In genomic region chr22:38017272-38017920, GRCh38 we compare ENCODE assay signal across 9 cellular contexts. TPM values are rescaled to one million over a fixed set of nuclear protein-coding genes. Genes with fewer than 3 reads are reported as not detected.
DNase-seq lines count a peak whose midpoint lies in the region; ATAC-seq and TF ChIP-seq lines count a peak whose summit lies in the region.
"Had no signal": no experiment of that assay in that cellular context is flagged by ENCODE, and none has a peak within 500 bp of the region (broad histone marks: within the 10 kb centered on the region; RNA-seq: fewer than 3 reads in every experiment).

No MANE protein-coding gene starts in this region.

- 47 to 90% methylated on average over 2 to 7 of the region's 7 CpGs for WGBS in transverse colon (ENCODE audit: low coverage in 1 of 2), 2 donors

- H3K4me1 ChIP-seq in left lung (peaks cover 7 to 14% of the 10 kb centered on the region in 2 donors), transverse colon (peaks cover 8 to 21% (median 17%) of the 10 kb centered on the region in 4 donors)

- DNase-seq in MV-4-11 (lab: John Stamatoyannopoulos, UW): peak; percentile 30
- peak in 1 of 2 donors; percentile 86 for DNase-seq in left lung
- peak; percentile 75 for DNase-seq in transverse colon
- DNase-seq in NAMALWA (ENCODE audit: low spot score): no peak
- DNase-seq in NCI-H1436 treated with DMSO at 0.1 percent for 48 hours (lab: John Stamatoyannopoulos, UW): no peak
- no peak for DNase-seq in stimulated activated naive CD4-positive, alpha-beta T cell (lab: John Stamatoyannopoulos, UW)
- DNase-seq: stimulated activated CD4-positive, alpha-beta T cell treated with anti-CD3 and anti-CD28 coated beads, Interleukin-4, amount 100 ng/mL, for 24 hours had no signal

- in situ Hi-C loops in transverse colon (cut with MboI; ENCODE audit: low pct_ligation_motif_present in 1 of 4, low pct_unique_long_range_greater_than_20kb in 1 of 4, low sequenced_read_pairs in 3 of 4): no loop called here

- TF ChIP-seq EP300 in transverse colon (IDR thresholded peaks at IDR 0.05; ENCODE audit: low read depth): no peak

- H3K9me3 ChIP-seq in left lung (no peaks in the 10 kb centered on the region), transverse colon (no peaks in the 10 kb centered on the region)

- no peak overlapping the region for H3K4me3 ChIP-seq in left lung
- no peak overlapping the region for H3K4me3 ChIP-seq in transverse colon

- H3K36me3 ChIP-seq in left lung (no peaks in the 10 kb centered on the region), transverse colon (no peaks in the 10 kb centered on the region)

- peak; percentile 74 for ATAC-seq in left lung

- intact Hi-C loops in left lung (cut with DNase I): no loop called here
- intact Hi-C loops in transverse colon (cut with DNase I; ENCODE audit: low total_unique reads): no loop called here

- H3K27ac ChIP-seq in cingulate gyrus (ENCODE audit: low read depth, low read length) (peak overlapping the region; percentile 98), left lung (peak overlapping the region; percentile 42 to 60), transverse colon (peak overlapping the region; percentile 36 to 62 (median 42))

- H3K27me3 ChIP-seq in left lung (no peaks in the 10 kb centered on the region), transverse colon (no peaks in the 10 kb centered on the region)

- TF ChIP-seq CTCF in left lung (IDR thresholded peaks at IDR 0.05) (no peak), transverse colon (IDR thresholded peaks at IDR 0.05) (no peak)

- TF ChIP-seq POLR2A in transverse colon (IDR thresholded peaks at IDR 0.05): no peak

RNA-seq across cellular contexts. Expression of gene SOX10, which starts 33.0 kb away (rescaled TPM):
- total RNA-seq in left lung (not detected), transverse colon (1 to 10 TPM; 1.2 to 4.9 (median 3.5) TPM)
- total RNA-seq: dermis microvascular lymphatic vessel endothelial cell had no signal

RNA-seq across cellular contexts. Expression of gene PICK1, which starts 39.8 kb away (rescaled TPM):
- total RNA-seq in left lung: 10 to 100 TPM; 30.9 to 39.5 TPM
- 100 to 1,000 TPM in 1 of 4 donors, 10 to 100 TPM in 3; 34.3 to 127 (median 69.3) TPM for total RNA-seq in transverse colon

Comparison
In these comparisons a context has a peak if more than half of its experiments do, and no peak if none do; other contexts are left out.
1. DNase-seq: peak in MV-4-11 (single experiment) and transverse colon (single experiment); none in NAMALWA (single experiment), NCI-H1436 treated with DMSO at 0.1 percent for 48 hours (single experiment) and stimulated activated naive CD4-positive, alpha-beta T cell (0 of 6).
2. H3K27ac ChIP-seq: peak in every context shown above with its lines; median percentile 98 in cingulate gyrus; 51 in left lung; 42 in transverse colon.